ENCODE assay signal across 10 cellular contexts in genomic region chr11:35035894-35036408, GRCh38.
A peak's percentile ranks its signal among the peaks of the same experiment; 100 is the strongest.
DNase-seq lines count a peak whose midpoint lies in the region; ATAC-seq, FAIRE-seq and TF ChIP-seq lines count a peak whose summit lies in the region.
"Had no signal": no experiment of that assay in that cellular context is flagged by ENCODE, and none has a peak within 500 bp of the region (broad histone marks: within the 10 kb centered on the region; RNA-seq: fewer than 3 reads in every experiment).

No MANE protein-coding gene starts in this region.

- DNase-seq in astrocyte (ENCODE audit: low read depth) (peak; percentile 98), pons (ENCODE audit: low spot score) (peak; percentile 56), NCI-H82 treated with DMSO at 0.1 percent for 48 hours (lab: John Stamatoyannopoulos, UW; ENCODE audit: unreplicated experiment) (no peak), NCI-H774 (lab: John Stamatoyannopoulos, UW) (no peak), ureter (ENCODE audit: low spot score) (no peak), NAMALWA (ENCODE audit: low spot score) (no peak)
- DNase-seq: glutamatergic neuron, substantia nigra had no signal

- H3K9ac ChIP-seq in astrocyte (ENCODE audit: low read length), result peak overlapping the region; percentile 6

- no peaks in the 10 kb centered on the region for H3K27me3 Mint-ChIP-seq in astrocyte (ENCODE audit: low read depth, unreplicated experiment)

- H3K27me3 ChIP-seq in astrocyte (ENCODE audit: insufficient read depth, low read length), result no peaks in the 10 kb centered on the region

- peaks cover 3% of the 10 kb centered on the region for H3K9me3 Mint-ChIP-seq in astrocyte (ENCODE audit: unreplicated experiment)

- no peaks in the 10 kb centered on the region for H3K79me2 ChIP-seq in astrocyte (ENCODE audit: insufficient read depth, low read length)

- peaks cover 29% of the 10 kb centered on the region for H3K4me1 ChIP-seq in astrocyte (ENCODE audit: insufficient read depth, low read length)

- ATAC-seq in GM18868 (IDR thresholded peaks at IDR 0.05; ENCODE audit: unreplicated experiment) (peak; percentile 36), HG03571 (IDR thresholded peaks at IDR 0.05; ENCODE audit: unreplicated experiment) (peak; percentile 33)

- no peaks in the 10 kb centered on the region for H3K9me3 ChIP-seq in astrocyte (ENCODE audit: insufficient read depth, low read depth, low read length)

- no peaks in the 10 kb centered on the region for H3K36me3 Mint-ChIP-seq in astrocyte (ENCODE audit: low read depth, unreplicated experiment)

- FAIRE-seq in astrocyte (lab: Jason Lieb, UNC), result peak; percentile 97

- no peaks in the 10 kb centered on the region for H3K36me3 ChIP-seq in astrocyte (ENCODE audit: insufficient read depth, low read length)

- H4K20me1 ChIP-seq in astrocyte (ENCODE audit: insufficient read depth, low read length), result no peaks in the 10 kb centered on the region

- H2AFZ ChIP-seq in astrocyte (ENCODE audit: low read depth, low read length), result no peak overlapping the region

- H3K27ac ChIP-seq in astrocyte (ENCODE audit: low read depth, low read length), result peak overlapping the region; percentile 76

- no peak overlapping the region for H3K4me3 ChIP-seq in astrocyte (ENCODE audit: insufficient read depth, low read depth, low read length)

- no peak for TF ChIP-seq CTCF in astrocyte (IDR thresholded peaks at IDR 0.05; ENCODE audit: insufficient read depth, low read depth, low read length)

- H3K4me1 Mint-ChIP-seq in astrocyte (ENCODE audit: low read depth, unreplicated experiment), result peaks cover 32% of the 10 kb centered on the region

- H3K4me3 Mint-ChIP-seq in astrocyte (ENCODE audit: unreplicated experiment), result no peak overlapping the region

- H3K27ac Mint-ChIP-seq in astrocyte (ENCODE audit: unreplicated experiment), result no peak overlapping the region

- H3K4me2 ChIP-seq in astrocyte (ENCODE audit: low read length), result peak overlapping the region; percentile 59

Comparison
In these comparisons a context has a peak if more than half of its experiments do, and no peak if none do; other contexts are left out.
1. DNase-seq: peak in astrocyte (single experiment) and pons (single experiment); none in NCI-H82 treated with DMSO at 0.1 percent for 48 hours (single experiment), NCI-H774 (single experiment), ureter (single experiment) and NAMALWA (single experiment).